Comparison of ENCODE assay signal across 22 cellular contexts in the genomic region with DNA sequence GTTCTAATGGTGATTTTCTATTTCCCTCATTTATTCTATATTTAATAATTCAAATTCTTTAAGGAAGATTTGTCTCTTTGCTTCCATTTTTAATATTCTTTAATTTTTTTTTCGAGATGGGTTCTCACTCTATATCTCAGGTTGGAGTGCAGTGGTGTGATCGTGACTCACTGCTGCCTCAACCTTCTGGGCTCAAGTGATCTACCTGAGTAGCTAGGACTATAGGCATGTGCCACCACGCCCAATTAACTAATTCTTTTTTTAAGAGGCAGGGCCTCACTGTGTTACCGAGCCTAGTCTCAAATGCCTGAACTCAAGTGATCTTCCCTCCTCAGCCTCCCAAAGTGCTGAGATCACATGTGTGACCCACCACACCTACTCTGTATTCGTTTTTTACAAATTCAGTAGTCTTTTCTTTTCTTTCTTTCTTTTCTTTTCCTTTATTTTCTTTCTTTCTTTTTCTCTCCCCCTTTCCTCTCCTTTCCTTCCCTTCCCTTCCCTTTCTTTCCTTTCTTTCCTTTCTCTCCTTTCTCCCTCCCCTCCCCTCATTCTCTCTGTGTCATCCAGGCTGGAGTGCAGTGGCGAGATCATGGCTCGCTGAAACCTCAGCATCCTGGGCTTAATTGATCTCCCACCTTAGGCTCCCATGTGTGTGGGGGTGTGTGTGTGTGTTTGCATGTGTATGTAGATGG.
"Had no signal": no experiment of that assay in that cellular context is flagged by ENCODE, and none has a peak within 500 bp of the region (broad histone marks: within the 10 kb centered on the region; RNA-seq: fewer than 3 reads in every experiment).

No MANE protein-coding gene starts in this region.

- ATAC-seq: activated T-helper 17 cell treated with anti-CD3 and anti-CD28 coated beads, Interleukin-2, amount 50 U/mL, for 72 hours; T-helper 17 cell had no signal

- H3K9me3 Mint-ChIP-seq: activated B cell treated with CpG ODN at 0.5 μM for 24 hours; activated CD4-positive, alpha-beta memory T cell treated with anti-CD3 and anti-CD28 coated beads, Interleukin-2, amount 10 ng/mL, durations not matched to agents 7 days and 5 days; activated naive CD4-positive, alpha-beta T cell treated with anti-CD3 and anti-CD28 coated beads, Interleukin-2, amount 10 ng/mL, durations not matched to agents 7 days and 5 days; activated T-helper 17 cell treated with anti-CD3 and anti-CD28 coated beads, Interleukin-2, amount 50 U/mL, for 72 hours had no signal

- H3K4me3 Mint-ChIP-seq: activated B cell treated with CpG ODN at 0.5 μM for 24 hours; activated CD4-positive, alpha-beta memory T cell treated with anti-CD3 and anti-CD28 coated beads, Interleukin-2, amount 10 ng/mL, durations not matched to agents 7 days and 5 days; activated CD4-positive, alpha-beta T cell treated with anti-CD3 and anti-CD28 coated beads, Interleukin-2, amount 10 ng/mL, durations not matched to agents 7 days and 5 days; activated naive CD4-positive, alpha-beta T cell treated with anti-CD3 and anti-CD28 coated beads, Interleukin-2, amount 10 ng/mL, durations not matched to agents 7 days and 5 days; activated naive CD8-positive, alpha-beta T cell treated with anti-CD3 and anti-CD28 coated beads for 36 hours; activated T-helper 17 cell treated with anti-CD3 and anti-CD28 coated beads, Interleukin-2, amount 50 U/mL, for 72 hours; T-helper 17 cell had no signal

- FAIRE-seq: RCC 7860 had no signal

- H3K4me1 Mint-ChIP-seq: activated CD4-positive, alpha-beta memory T cell treated with anti-CD3 and anti-CD28 coated beads, Interleukin-2, amount 10 ng/mL, durations not matched to agents 7 days and 5 days; activated CD4-positive, alpha-beta T cell treated with anti-CD3 and anti-CD28 coated beads, Interleukin-2, amount 10 ng/mL, durations not matched to agents 7 days and 5 days; activated naive CD4-positive, alpha-beta T cell treated with anti-CD3 and anti-CD28 coated beads, Interleukin-2, amount 10 ng/mL, durations not matched to agents 7 days and 5 days; activated T-helper 17 cell treated with anti-CD3 and anti-CD28 coated beads, Interleukin-2, amount 50 U/mL, for 72 hours had no signal

- H3K27ac Mint-ChIP-seq: activated B cell treated with CpG ODN at 0.5 μM for 24 hours; activated CD4-positive, alpha-beta memory T cell treated with anti-CD3 and anti-CD28 coated beads, Interleukin-2, amount 10 ng/mL, durations not matched to agents 7 days and 5 days; activated CD4-positive, alpha-beta T cell treated with anti-CD3 and anti-CD28 coated beads, Interleukin-2, amount 10 ng/mL, durations not matched to agents 7 days and 5 days; activated naive CD4-positive, alpha-beta T cell treated with anti-CD3 and anti-CD28 coated beads, Interleukin-2, amount 10 ng/mL, durations not matched to agents 7 days and 5 days; activated naive CD8-positive, alpha-beta T cell treated with anti-CD3 and anti-CD28 coated beads for 36 hours; activated T-helper 17 cell treated with anti-CD3 and anti-CD28 coated beads, Interleukin-2, amount 50 U/mL, for 72 hours; T-helper 17 cell had no signal

- H3K27me3 Mint-ChIP-seq: activated B cell treated with CpG ODN at 0.5 μM for 24 hours; activated CD4-positive, alpha-beta memory T cell treated with anti-CD3 and anti-CD28 coated beads, Interleukin-2, amount 10 ng/mL, durations not matched to agents 7 days and 5 days; activated CD4-positive, alpha-beta T cell treated with anti-CD3 and anti-CD28 coated beads, Interleukin-2, amount 10 ng/mL, durations not matched to agents 7 days and 5 days; activated naive CD4-positive, alpha-beta T cell treated with anti-CD3 and anti-CD28 coated beads, Interleukin-2, amount 10 ng/mL, durations not matched to agents 7 days and 5 days; activated naive CD8-positive, alpha-beta T cell treated with anti-CD3 and anti-CD28 coated beads for 36 hours; activated T-helper 17 cell treated with anti-CD3 and anti-CD28 coated beads, Interleukin-2, amount 50 U/mL, for 72 hours; T-helper 17 cell had no signal

- DNase-seq: activated B cell treated with CpG ODN at 0.5 μM for 24 hours; activated CD4-positive, alpha-beta memory T cell treated with anti-CD3 and anti-CD28 coated beads, Interleukin-2, amount 10 ng/mL, durations not matched to agents 7 days and 5 days; activated CD4-positive, alpha-beta T cell treated with anti-CD3 and anti-CD28 coated beads, Interleukin-2, amount 10 ng/mL, durations not matched to agents 7 days and 5 days; activated gamma-delta T cell; activated naive CD4-positive, alpha-beta T cell treated with anti-CD3 and anti-CD28 coated beads, Interleukin-2, amount 10 ng/mL, durations not matched to agents 7 days and 5 days; activated naive CD8-positive, alpha-beta T cell treated with anti-CD3 and anti-CD28 coated beads for 36 hours; activated T-cell treated with anti-CD3 and anti-CD28 coated beads for 4 hours; activated T-cell treated with anti-CD3 and anti-CD28 coated beads, Interleukin-2, amount 50 U/mL, for 48 hours; central memory CD4-positive, alpha-beta T cell; Karpas-422; NCI-H1105 treated with DMSO at 0.1 percent for 48 hours; NCI-H1436 treated with DMSO at 0.1 percent for 48 hours; NCI-H187; NCI-H2081; NCI-H510A treated with DMSO at 0.1 percent for 48 hours; NCI-H69; NK-92 treated with Interleukin-12 subunit alpha and Interleukin-12 subunit beta, amount 100 ng/mL, for 24 hours; SIG-M5; T-helper 17 cell; T-helper 9 cell had no signal
